Comparison of ENCODE assay signal across 1 cellular context in genomic region chr10:50544857-50545429, GRCh38.
TF ChIP-seq lines count a peak whose summit lies in the region.

No MANE protein-coding gene starts in this region.

TF ChIP-seq in K562, 482 proteins besides CTCF, POLR2A, EP300 and RAD21 (continued from another document):
- TF ChIP-seq ZMIZ1 (IDR thresholded peaks at IDR 0.05; ENCODE audit: low read depth in 2 of 2, low read length in 2 of 2) (no peak), ZBTB40 (IDR thresholded peaks at IDR 0.05) (peak; percentile 43), ZBTB40 (CRISPR knock-in tag; IDR thresholded peaks at IDR 0.05) (no peak), CGGBP1 (CRISPR knock-in tag; IDR thresholded peaks at IDR 0.05) (no peak), MED1 (CRISPR knock-in tag; IDR thresholded peaks at IDR 0.05; ENCODE audit: borderline replicate concordance) (no peak), LEF1 (IDR thresholded peaks at IDR 0.05) (peak; percentile 64), EGR1 (conservative IDR thresholded peaks at IDR 0.05) (no peak), HLTF (IDR thresholded peaks at IDR 0.05) (no peak), ATF7 (IDR thresholded peaks at IDR 0.05) (0 out of 2 replicates have a peak, but pooled peaks have one; percentile 29), NRF1 (conservative IDR thresholded peaks at IDR 0.05 in 1 of 2, IDR thresholded peaks at IDR 0.05 in 1 of 2) (0 out of 4 replicates have a peak, but pooled peaks of 1 of the 2 experiments have one; percentile 11), HDAC3 (IDR thresholded peaks at IDR 0.05; ENCODE audit: borderline replicate concordance, partially characterized antibody) (no peak), E2F8 (IDR thresholded peaks at IDR 0.05; ENCODE audit: low read depth, partially characterized antibody) (peak; percentile 12), ETV1 (tag; conservative IDR thresholded peaks at IDR 0.05; ENCODE audit: low read depth) (peak; percentile 42; the same call in 1 of the 2 replicates), PHF8 (IDR thresholded peaks at IDR 0.05; ENCODE audit: borderline replicate concordance, low read length) (no peak), MCM5 (IDR thresholded peaks at IDR 0.05; ENCODE audit: low read depth) (no peak), MECOM (CRISPR knock-in tag; IDR thresholded peaks at IDR 0.05) (no peak), ZNF121 (CRISPR knock-in tag; conservative IDR thresholded peaks at IDR 0.05) (no peak), RAD51 (IDR thresholded peaks at IDR 0.05; ENCODE audit: borderline replicate concordance, low read depth) (peak; percentile 25; the same call in 1 of the 2 replicates), FOXK2 (conservative IDR thresholded peaks at IDR 0.05 in 1 of 2, IDR thresholded peaks at IDR 0.05 in 1 of 2; ENCODE audit: low read depth in 2 of 2) (peak in 1 of 2 experiments; percentile 46; a peak in 1 of 4 replicates)
TF ChIP-seq in K562: peak in this region for 39.
